In the genomic region with DNA sequence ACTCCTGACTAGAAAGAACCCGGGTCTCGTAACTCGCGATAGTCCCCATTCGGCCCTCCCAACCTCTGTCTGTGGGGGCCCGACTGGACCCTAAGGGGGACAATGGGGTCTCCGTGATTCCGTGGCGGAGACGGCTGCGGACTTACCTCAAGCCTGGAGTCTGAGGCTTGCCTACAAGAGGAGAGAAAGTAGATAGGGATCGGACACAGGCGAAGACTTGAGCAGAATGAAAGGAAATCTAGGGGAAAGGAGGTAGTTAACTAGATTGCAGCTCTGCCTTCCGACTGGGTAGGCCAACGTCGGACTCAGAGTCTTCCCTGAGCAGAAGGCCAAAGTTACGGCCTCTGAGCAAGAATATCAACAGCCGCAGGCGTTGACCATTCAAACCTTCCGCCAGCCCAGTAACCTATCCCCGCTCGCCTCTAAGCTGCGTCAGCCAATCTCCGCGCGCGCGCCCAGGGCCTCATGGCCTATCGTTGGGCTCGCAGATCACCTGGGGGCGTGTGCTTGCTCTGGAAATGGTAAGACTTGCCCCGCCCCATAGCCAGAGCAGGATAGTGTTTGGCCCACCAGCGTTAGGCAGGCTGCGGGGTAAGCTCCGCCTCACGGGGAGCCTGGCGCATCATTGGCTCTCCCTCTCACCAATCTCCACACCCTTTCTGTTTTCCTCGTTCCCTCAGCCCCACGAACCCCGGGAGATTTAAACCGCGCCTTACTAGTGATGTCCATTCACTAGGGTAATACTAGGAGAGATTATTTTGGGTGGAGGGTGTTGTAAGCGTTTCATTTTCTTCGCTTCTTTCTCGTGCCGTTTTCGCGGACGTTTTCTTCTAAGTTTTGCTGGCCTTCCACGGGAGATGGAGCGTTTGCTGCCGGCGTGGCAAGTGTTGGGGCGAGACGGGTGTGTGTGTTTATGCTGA, we compare ENCODE assay signal across 8 cellular contexts. TPM values are rescaled to one million over a fixed set of nuclear protein-coding genes. Genes with fewer than 3 reads are reported as not detected.
DNase-seq lines count a peak whose midpoint lies in the region; ATAC-seq and TF ChIP-seq lines count a peak whose summit lies in the region.

A gene (minus strand): TSS at position 356 of the 920 bp plus-strand sequence. CDS start 624 bp downstream, outside the sequence.

- no peaks in the 10 kb centered on the region for H3K27me3 ChIP-seq in left lung

- H3K9me3 Mint-ChIP-seq in CD14-positive monocyte = no peaks in the 10 kb centered on the region

- peaks cover 5 to 17% of the 10 kb centered on the region in 2 donors for H3K4me1 ChIP-seq in left lung

- H3K27me3 Mint-ChIP-seq in CD14-positive monocyte (ENCODE audit: low read depth in 3 of 3) = peaks cover 0 to 2% (median 0%) of the 10 kb centered on the region in 3 donors

- DNase-seq in CD14-positive monocyte (ENCODE audit: low spot score) (peak; percentile 98), NCI-H748 (lab: John Stamatoyannopoulos, UW; ENCODE audit: unreplicated experiment) (peak; percentile 99), dermis blood vessel endothelial cell (peak; percentile 100), left lung (peak; percentile 95 to 98)
- DNase-seq in activated CD4-positive, alpha-beta T cell treated with anti-CD3 and anti-CD28 coated beads, Interleukin-2, amount 50 U/mL, for 1 hour = peak; percentile 96
- peak; percentile 94 for DNase-seq in stimulated activated CD4-positive, alpha-beta T cell treated with anti-CD3 and anti-CD28 coated beads, Interleukin-2, amount 100 ng/mL, for 4 hours (ENCODE audit: low read depth)

- TF ChIP-seq CTCF in CD14-positive monocyte (IDR thresholded peaks at IDR 0.05) (no peak), left lung (IDR thresholded peaks at IDR 0.05) (no peak)

- H3K4me1 Mint-ChIP-seq in CD14-positive monocyte = peaks cover 18% of the 10 kb centered on the region

- peak within 1 kb of the TSS; percentile 5 to 85 (median 30) for H3K27ac Mint-ChIP-seq in CD14-positive monocyte

- ATAC-seq in GM19395 (IDR thresholded peaks at IDR 0.05; ENCODE audit: unreplicated experiment) = peak; percentile 100
- peak; percentile 93 for ATAC-seq in HG03558 (IDR thresholded peaks at IDR 0.05; ENCODE audit: extremely low read depth, unreplicated experiment)
- ATAC-seq in left lung = peak; percentile 100

- H3K36me3 Mint-ChIP-seq in CD14-positive monocyte = peaks cover 0 to 7% of the 10 kb centered on the region in 2 donors

- H3K4me3 ChIP-seq in left lung = peak within 1 kb of the TSS; percentile 42 to 49

- intact Hi-C loops in CD14-positive monocyte (cut with micrococcal nuclease) = loop anchor here (10.0 kb wide), 2 partner anchors 117 to 297 kb away; a partner anchor contains a TSS
- intact Hi-C loops in left lung (cut with DNase I) = no loop called here

- no peaks in the 10 kb centered on the region for H3K9me3 ChIP-seq in left lung

- H3K4me3 Mint-ChIP-seq in CD14-positive monocyte = peak within 1 kb of the TSS; percentile 85 to 93

- H3K27ac ChIP-seq in left lung = no peak within 1 kb of the TSS

- H3K36me3 ChIP-seq in left lung = no peaks in the 10 kb centered on the region

RNA-seq across cellular contexts. Expression of the gene that starts here (rescaled TPM):
- not detected for polyA plus RNA-seq in CD14-positive monocyte
- total RNA-seq in dermis blood vessel endothelial cell (2.4 and 11.3 TPM in 2 replicates), left lung (1 to 10 TPM in 1 of 2 donors, under 1 TPM in 1; 0.34 to 2.0 TPM)

Comparison
In these comparisons a context has a peak if more than half of its experiments do, and no peak if none do; other contexts are left out.
1. Peak in DNase-seq in CD14-positive monocyte; RNA of the gene not detected or under 1 TPM.
2. intact Hi-C loops: an anchor here in CD14-positive monocyte (10.0 kb wide); none called in left lung.